1 cellular context compared by ENCODE assay signal in genomic region chr11:117208710-117209109, GRCh38.
TF ChIP-seq lines count a peak whose summit lies in the region.

No MANE protein-coding gene starts in this region.

TF ChIP-seq in H1, 55 proteins besides CTCF, POLR2A, EP300 and RAD21:
- TF ChIP-seq POLR2AphosphoS5 (IDR thresholded peaks at IDR 0.05; ENCODE audit: low read depth, low read length), result peak; percentile 31; the same call in 1 of the 2 replicates
